15 cellular contexts compared by ENCODE assay signal in the genomic region with DNA sequence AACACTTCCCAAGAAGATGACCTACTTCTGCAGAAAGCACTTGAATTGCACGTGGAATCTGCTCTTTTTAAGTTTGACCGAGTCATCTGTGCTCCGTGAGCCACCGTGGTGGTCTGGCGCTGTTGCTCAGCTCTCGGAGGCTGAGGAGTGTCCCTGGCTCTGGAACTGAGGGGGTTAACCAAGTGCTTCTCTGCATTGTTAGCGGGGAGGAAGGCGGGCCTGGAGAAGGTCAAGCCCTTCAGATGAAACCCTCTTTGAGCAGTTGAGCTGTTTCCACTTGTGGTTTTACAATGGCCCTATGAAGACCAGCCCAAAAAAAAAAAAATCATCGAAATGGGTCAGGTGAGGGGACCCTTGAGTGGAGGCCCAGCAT.
"Had no signal": no experiment of that assay in that cellular context is flagged by ENCODE, and none has a peak within 500 bp of the region (broad histone marks: within the 10 kb centered on the region; RNA-seq: fewer than 3 reads in every experiment).

No MANE protein-coding gene starts in this region.

- H3K4me1 Mint-ChIP-seq: memory B cell; stimulated activated naive CD8-positive, alpha-beta T cell treated with anti-CD3 and anti-CD28 coated beads, Interleukin-15, amount 100 ng/mL, for 72 hours had no signal

- H3K4me3 Mint-ChIP-seq: activated CD8-positive, alpha-beta T cell treated with anti-CD3 and anti-CD28 coated beads, Interleukin-2, amount 10 ng/mL, durations not matched to agents 7 days and 5 days; memory B cell; stimulated activated naive CD8-positive, alpha-beta T cell treated with anti-CD3 and anti-CD28 coated beads, Interleukin-15, amount 100 ng/mL, for 72 hours had no signal

- H3K9me3 ChIP-seq: gastroesophageal sphincter, left lung, pancreas, testis had no signal

- H3K4me1 ChIP-seq: gastroesophageal sphincter, left lung, pancreas, testis had no signal

- H3K27ac Mint-ChIP-seq: activated CD8-positive, alpha-beta T cell treated with anti-CD3 and anti-CD28 coated beads, Interleukin-2, amount 10 ng/mL, durations not matched to agents 7 days and 5 days; memory B cell; stimulated activated naive CD8-positive, alpha-beta T cell treated with anti-CD3 and anti-CD28 coated beads, Interleukin-15, amount 100 ng/mL, for 72 hours had no signal

- H3K4me3 ChIP-seq: gastroesophageal sphincter, left lung, pancreas, testis had no signal

- DNase-seq: activated CD4-positive, alpha-beta T cell treated with anti-CD3 and anti-CD28 coated beads for 48 hours; activated CD8-positive, alpha-beta memory T cell treated with anti-CD3 and anti-CD28 coated beads, Interleukin-2, amount 50 U/mL, for 48 hours; activated CD8-positive, alpha-beta T cell treated with anti-CD3 and anti-CD28 coated beads, Interleukin-2, amount 10 ng/mL, durations not matched to agents 7 days and 5 days; aorta; effector CD8-positive, alpha-beta T cell; left lung; pancreas; stimulated activated CD4-positive, alpha-beta T cell treated with anti-CD3 and anti-CD28 coated beads, Interleukin-15, amount 100 ng/mL, for 24 hours; stimulated activated CD4-positive, alpha-beta T cell treated with anti-CD3 and anti-CD28 coated beads, Interleukin-4, amount 100 ng/mL, for 4 hours; stimulated activated naive CD8-positive, alpha-beta T cell treated with anti-CD3 and anti-CD28 coated beads, Interleukin-15, amount 100 ng/mL, for 72 hours; testis had no signal

- H3K36me3 ChIP-seq: gastroesophageal sphincter, left lung, pancreas had no signal

- ATAC-seq: activated CD8-positive, alpha-beta T cell treated with anti-CD3 and anti-CD28 coated beads, Interleukin-2, amount 10 ng/mL, durations not matched to agents 7 days and 5 days; gastroesophageal sphincter; left lung; pancreas; stimulated activated naive CD8-positive, alpha-beta T cell treated with anti-CD3 and anti-CD28 coated beads, Interleukin-15, amount 100 ng/mL, for 72 hours had no signal

- H3K27me3 ChIP-seq: testis had no signal

- H3K27ac ChIP-seq: epithelial cell of prostate, gastroesophageal sphincter, left lung, pancreas, testis, VCaP had no signal

- H3K9me3 Mint-ChIP-seq: memory B cell; stimulated activated naive CD8-positive, alpha-beta T cell treated with anti-CD3 and anti-CD28 coated beads, Interleukin-15, amount 100 ng/mL, for 72 hours had no signal

- H3K36me3 Mint-ChIP-seq: memory B cell had no signal
